21 cellular contexts compared by ENCODE assay signal in the genomic region with DNA sequence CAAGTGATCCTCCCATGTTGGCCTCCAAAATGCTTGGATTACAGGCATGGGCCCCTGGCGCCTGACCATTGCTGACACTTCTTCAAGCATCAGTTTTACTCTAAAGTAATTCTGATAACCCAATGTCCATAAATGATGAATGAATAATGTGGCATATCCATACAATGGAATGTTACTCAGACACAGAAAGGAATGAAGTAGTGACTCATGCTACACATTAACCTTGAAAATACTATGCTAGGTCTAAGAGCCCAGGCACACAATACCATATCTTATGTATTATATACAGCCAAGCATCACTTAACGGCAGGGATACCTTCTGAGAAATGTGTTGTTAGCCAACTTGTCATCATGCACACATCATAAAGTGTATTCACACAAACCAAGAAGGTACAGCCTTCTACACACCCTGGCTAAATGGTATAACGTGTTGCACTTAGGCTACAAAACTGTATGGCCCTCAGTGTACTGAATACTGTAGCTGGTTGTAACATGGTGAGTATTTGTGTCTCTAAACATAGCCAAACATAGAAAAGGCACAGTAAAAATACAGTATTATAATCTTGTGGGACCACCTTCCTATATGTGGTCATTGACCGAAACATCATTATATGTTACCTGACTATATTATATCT. TPM values are rescaled to one million over a fixed set of nuclear protein-coding genes. Genes with fewer than 3 reads are reported as not detected.
DNase-seq lines count a peak whose midpoint lies in the region; ATAC-seq and TF ChIP-seq lines count a peak whose summit lies in the region.
"Had no signal": no experiment of that assay in that cellular context is flagged by ENCODE, and none has a peak within 500 bp of the region (broad histone marks: within the 10 kb centered on the region; RNA-seq: fewer than 3 reads in every experiment).

No MANE protein-coding gene starts in this region.

- peaks cover 91% of the 10 kb centered on the region for H3K36me3 Mint-ChIP-seq in activated T-cell treated with anti-CD3 and anti-CD28 coated beads, Interleukin-2, amount 50 U/mL, for 24 hours (ENCODE audit: low read depth)

- H3K9me2 ChIP-seq in PC-3 (replicated peaks; ENCODE audit: low read length): no peaks in the 10 kb centered on the region

- H3K27ac ChIP-seq in PC-3 (ENCODE audit: low read length): no peak overlapping the region
- H3K27ac ChIP-seq in psoas muscle: peak overlapping the region; percentile 68
- H3K27ac ChIP-seq: A549, epithelial cell of prostate had no signal

- H3K27me3 Mint-ChIP-seq in activated T-cell treated with anti-CD3 and anti-CD28 coated beads, Interleukin-2, amount 50 U/mL, for 24 hours: no peaks in the 10 kb centered on the region
- H3K27me3 Mint-ChIP-seq: stimulated activated naive CD8-positive, alpha-beta T cell treated with anti-CD3 and anti-CD28 coated beads, Interleukin-15, amount 100 ng/mL, for 72 hours had no signal

- no TSS peak for BruUV-seq in PC-3 (replicated peaks; lab: Mats Ljungman, UMichigan)

- intact Hi-C loops in PC-3 (cut with micrococcal nuclease): no loop called here
- intact Hi-C loops in psoas muscle (cut with DNase I): no loop called here

- no peaks in the 10 kb centered on the region for H3K4me1 Mint-ChIP-seq in activated T-cell treated with anti-CD3 and anti-CD28 coated beads, Interleukin-2, amount 50 U/mL, for 24 hours (ENCODE audit: low read depth)
- H3K4me1 Mint-ChIP-seq: stimulated activated naive CD8-positive, alpha-beta T cell treated with anti-CD3 and anti-CD28 coated beads, Interleukin-15, amount 100 ng/mL, for 72 hours had no signal

- H3K27ac Mint-ChIP-seq in activated T-cell treated with anti-CD3 and anti-CD28 coated beads, Interleukin-2, amount 50 U/mL, for 24 hours: peak overlapping the region; percentile 64

- no peaks in the 10 kb centered on the region for H3K9me3 ChIP-seq in PC-3 (ENCODE audit: low read length)
- no peaks in the 10 kb centered on the region for H3K9me3 ChIP-seq in psoas muscle
- H3K9me3 ChIP-seq: A549 had no signal

- no peak overlapping the region for H3K4me3 ChIP-seq in PC-3 (ENCODE audit: low read length)
- no peak overlapping the region for H3K4me3 ChIP-seq in psoas muscle
- H3K4me3 ChIP-seq: A549 had no signal

- no peak overlapping the region for H3K4me2 ChIP-seq in PC-3 (ENCODE audit: low read length)
- H3K4me2 ChIP-seq: A549 had no signal

- peaks cover 4% of the 10 kb centered on the region for H3F3A ChIP-seq in PC-3 (ENCODE audit: low read length, unreplicated experiment)

- no peak overlapping the region for H2AFZ ChIP-seq in PC-3 (ENCODE audit: low read length)

- POLR2A ChIA-PET in PC-3 (lab: Charles Lee; ENCODE audit: unreplicated experiment): no interaction called here

- TF ChIP-seq CTCF in PC-3 (conservative IDR thresholded peaks at IDR 0.05; ENCODE audit: low read depth, low read length) (no peak), psoas muscle (IDR thresholded peaks at IDR 0.05) (no peak)

- 84 to 89% (median 85%) methylated on average over 4 of the region's 4 CpGs for WGBS in psoas muscle, 3 donors

- H3K27me3 ChIP-seq in PC-3 (ENCODE audit: low read length) (no peaks in the 10 kb centered on the region), psoas muscle (ENCODE audit: insufficient read depth in 3 of 3, low read length in 2 of 3) (no peaks in the 10 kb centered on the region)

- H3K9ac ChIP-seq in PC-3 (ENCODE audit: low read length): no peak overlapping the region

- 0 out of 2 replicates have a peak, but pooled peaks cover 6% of the 10 kb centered on the region for H4K20me1 ChIP-seq in PC-3 (ENCODE audit: low read length)

- H3K9me3 Mint-ChIP-seq in activated T-cell treated with anti-CD3 and anti-CD28 coated beads, Interleukin-2, amount 50 U/mL, for 24 hours: no peaks in the 10 kb centered on the region
- H3K9me3 Mint-ChIP-seq: stimulated activated naive CD8-positive, alpha-beta T cell treated with anti-CD3 and anti-CD28 coated beads, Interleukin-15, amount 100 ng/mL, for 72 hours had no signal

- ATAC-seq in PC-3 (peak; percentile 77), psoas muscle (no peak), GM21390 (IDR thresholded peaks at IDR 0.05; ENCODE audit: unreplicated experiment) (no peak)
- ATAC-seq: A549; activated CD4-positive, CD25-positive, alpha-beta regulatory T cell treated with anti-CD3 and anti-CD28 coated beads, Interleukin-2, amount 50 U/mL, for 24 hours; HCT116; stimulated activated naive CD8-positive, alpha-beta T cell treated with anti-CD3 and anti-CD28 coated beads, Interleukin-15, amount 100 ng/mL, for 72 hours had no signal

- H3K79me2 ChIP-seq in PC-3 (ENCODE audit: low read length): no peaks in the 10 kb centered on the region

- 0 out of 2 replicates have a peak, but pooled peaks cover 6% of the 10 kb centered on the region for H3K4me1 ChIP-seq in PC-3 (ENCODE audit: insufficient read depth, low read length)
- peaks cover 24% of the 10 kb centered on the region for H3K4me1 ChIP-seq in psoas muscle

- CTCF ChIA-PET in PC-3 (lab: Charles Lee): no interaction called here

- no peak overlapping the region for H3K4me3 Mint-ChIP-seq in activated T-cell treated with anti-CD3 and anti-CD28 coated beads, Interleukin-2, amount 50 U/mL, for 24 hours
- H3K4me3 Mint-ChIP-seq: CD14-positive monocyte; stimulated activated naive CD8-positive, alpha-beta T cell treated with anti-CD3 and anti-CD28 coated beads, Interleukin-15, amount 100 ng/mL, for 72 hours had no signal

- peaks cover 73% of the 10 kb centered on the region for H3K36me3 ChIP-seq in PC-3 (ENCODE audit: low read depth, low read length)
- peaks cover 3 to 98% of the 10 kb centered on the region in 2 donors for H3K36me3 ChIP-seq in psoas muscle (ENCODE audit: insufficient read depth in 1 of 2, low read depth in 1 of 2)

- DNase-seq in activated T-cell treated with anti-CD3 and anti-CD28 coated beads, Interleukin-2, amount 50 U/mL, for 24 hours: no peak
- DNase-seq in activated T-cell treated with anti-CD3 and anti-CD28 coated beads, Interleukin-2, amount 50 U/mL, for 1 hour: no peak
- DNase-seq in PC-3 (peak; percentile 68), dedifferentiated amniotic fluid mesenchymal stem cell (ENCODE audit: extremely low spot score) (peak; percentile 16), psoas muscle (no peak), KG1 (lab: John Stamatoyannopoulos, UW) (no peak)
- DNase-seq in stimulated activated CD4-positive, alpha-beta T cell treated with anti-CD3 and anti-CD28 coated beads, Interleukin-4, amount 100 ng/mL, for 1 hour: no peak
- DNase-seq: activated effector memory CD4-positive, alpha-beta T cell treated with Interleukin-2 at 50 U/mL for 16 hours; amniotic stem cell; mesendoderm; NCI-H446; SIG-M5; stimulated activated naive CD8-positive, alpha-beta T cell treated with anti-CD3 and anti-CD28 coated beads, Interleukin-15, amount 100 ng/mL, for 72 hours; T1000 had no signal

RNA-seq across cellular contexts. Expression of gene MKRN2, which starts 31.3 kb away (rescaled TPM):
- total RNA-seq in PC-3 (2014; rRNA removed): 41.6 and 45.8 TPM in 2 replicates
- total RNA-seq in psoas muscle: 10 to 100 TPM; 17.2 to 35.5 (median 23.6) TPM
- polyA plus RNA-seq in psoas muscle: 10 to 100 TPM; 17.5 to 21.2 (median 18.6) TPM

RNA-seq across cellular contexts. Expression of gene MKRN2OS, which starts 42.9 kb away (rescaled TPM):
- 6.6 and 7.9 TPM in 2 replicates for total RNA-seq in PC-3 (2014; rRNA removed)
- 1 to 10 TPM in 1 of 4 donors, under 1 TPM in 1, not detected in 2; 0.93 to 1.5 TPM for total RNA-seq in psoas muscle
- under 1 TPM; 0.16 to 0.48 (median 0.38) TPM for polyA plus RNA-seq in psoas muscle
- total RNA-seq: urinary bladder had no signal
- polyA plus RNA-seq: A549, CD14-positive monocyte had no signal

Comparison
In these comparisons a context has a peak if more than half of its experiments do, and no peak if none do; other contexts are left out.
1. DNase-seq: peak in PC-3 (single experiment) and dedifferentiated amniotic fluid mesenchymal stem cell (single experiment); none in activated T-cell treated with anti-CD3 and anti-CD28 coated beads, Interleukin-2, amount 50 U/mL, for 24 hours (single experiment), activated T-cell treated with anti-CD3 and anti-CD28 coated beads, Interleukin-2, amount 50 U/mL, for 1 hour (single experiment), psoas muscle (0 of 2), KG1 (single experiment) and stimulated activated CD4-positive, alpha-beta T cell treated with anti-CD3 and anti-CD28 coated beads, Interleukin-4, amount 100 ng/mL, for 1 hour (single experiment).